ENCODE assay signal across 11 cellular contexts in genomic region chr1:66563094-66563800, GRCh38. TPM values are rescaled to one million over a fixed set of nuclear protein-coding genes. Genes with fewer than 3 reads are reported as not detected.
DNase-seq lines count a peak whose midpoint lies in the region; ATAC-seq and TF ChIP-seq lines count a peak whose summit lies in the region.
"Had no signal": no experiment of that assay in that cellular context is flagged by ENCODE, and none has a peak within 500 bp of the region (broad histone marks: within the 10 kb centered on the region; RNA-seq: fewer than 3 reads in every experiment).

No MANE protein-coding gene starts in this region.

- no peaks in the 10 kb centered on the region for H3K27me3 ChIP-seq in endodermal cell (ENCODE audit: control insufficient read depth, insufficient read depth, low read length, poor library complexity, severe bottlenecking)
- H3K27me3 ChIP-seq in lower lobe of right lung (ENCODE audit: low read depth): no peaks in the 10 kb centered on the region
- no peaks in the 10 kb centered on the region for H3K27me3 ChIP-seq in uterus
- H3K27me3 ChIP-seq in CD4-positive, alpha-beta memory T cell (ENCODE audit: insufficient read depth, low read length): no peaks in the 10 kb centered on the region

- H3K4me1 Mint-ChIP-seq in endodermal cell: peaks cover 17% of the 10 kb centered on the region
- H3K4me1 Mint-ChIP-seq in CD4-positive, alpha-beta memory T cell: no peaks in the 10 kb centered on the region

- TF ChIP-seq POLR2A in uterus (IDR thresholded peaks at IDR 0.05): no peak

- H3K4me1 ChIP-seq in endodermal cell (ENCODE audit: control insufficient read depth, insufficient read depth, low read length) (peaks cover 4% of the 10 kb centered on the region), lower lobe of right lung (peaks cover 15% of the 10 kb centered on the region), uterus (no peaks in the 10 kb centered on the region)
- H3K4me1 ChIP-seq in CD4-positive, alpha-beta memory T cell (ENCODE audit: insufficient read depth, low read length): no peaks in the 10 kb centered on the region

- no peak overlapping the region for H3K27ac ChIP-seq in endodermal cell (ENCODE audit: low read depth, low read length)
- peak overlapping the region; percentile 68 for H3K27ac ChIP-seq in lower lobe of right lung
- H3K27ac ChIP-seq in uterus: peak overlapping the region; percentile 59 to 74
- no peak overlapping the region for H3K27ac ChIP-seq in CD4-positive, alpha-beta memory T cell (ENCODE audit: low read depth, low read length)
- H3K27ac ChIP-seq: KMS-11 had no signal

- H3K27ac Mint-ChIP-seq in endodermal cell: peak overlapping the region; percentile 64
- H3K27ac Mint-ChIP-seq in CD4-positive, alpha-beta memory T cell: no peak overlapping the region

- H3K4me3 Mint-ChIP-seq in endodermal cell: no peak overlapping the region
- H3K4me3 Mint-ChIP-seq in CD4-positive, alpha-beta memory T cell: no peak overlapping the region

- peaks cover 4% of the 10 kb centered on the region for H3K27me3 Mint-ChIP-seq in endodermal cell (ENCODE audit: insufficient read depth)
- H3K27me3 Mint-ChIP-seq in CD4-positive, alpha-beta memory T cell: peaks cover 2 to 10% of the 10 kb centered on the region in 2 donors

- intact Hi-C loops in lower lobe of right lung (cut with DNase I): no loop called here
- intact Hi-C loops in uterus (cut with DNase I; ENCODE audit: low total_unique reads): no loop called here
- intact Hi-C loops in CD4-positive, alpha-beta memory T cell (cut with micrococcal nuclease): no loop called here

- DNase-seq in NCI-H460 (ENCODE audit: extremely low read depth, low read depth): peak; percentile 90
- peak; percentile 63 for DNase-seq in endodermal cell
- DNase-seq in lower lobe of right lung: no peak
- DNase-seq in uterus: peak; percentile 41 to 65
- no peak for DNase-seq in DMS53 treated with DMSO at 0.1 percent for 48 hours (lab: John Stamatoyannopoulos, UW; ENCODE audit: unreplicated experiment)
- DNase-seq in CD4-positive, alpha-beta memory T cell: no peak
- DNase-seq in DMS53 (lab: John Stamatoyannopoulos, UW): no peak
- no peak for DNase-seq in NCI-H2107 treated with DMSO at 0.1 percent for 48 hours (lab: John Stamatoyannopoulos, UW; ENCODE audit: unreplicated experiment)
- DNase-seq: occipital lobe, T-helper 9 cell had no signal

- no peak overlapping the region for H3K4me3 ChIP-seq in endodermal cell (ENCODE audit: low read length)
- H3K4me3 ChIP-seq in lower lobe of right lung: no peak overlapping the region
- H3K4me3 ChIP-seq in uterus: no peak overlapping the region
- no peak overlapping the region for H3K4me3 ChIP-seq in CD4-positive, alpha-beta memory T cell (ENCODE audit: low read length in 2 of 2)

- ATAC-seq in lower lobe of right lung: peak; percentile 57 to 69

- H3K36me3 ChIP-seq in endodermal cell (ENCODE audit: control insufficient read depth, insufficient read depth, low read length) (no peaks in the 10 kb centered on the region), lower lobe of right lung (no peaks in the 10 kb centered on the region), uterus (no peaks in the 10 kb centered on the region)
- H3K36me3 ChIP-seq in CD4-positive, alpha-beta memory T cell (ENCODE audit: insufficient read depth, low read length): no peaks in the 10 kb centered on the region

- H3K36me3 Mint-ChIP-seq in endodermal cell (ENCODE audit: low read depth): no peaks in the 10 kb centered on the region
- H3K36me3 Mint-ChIP-seq in CD4-positive, alpha-beta memory T cell: no peaks in the 10 kb centered on the region

- WGBS in endodermal cell (ENCODE audit: insufficient coverage in 1 of 2, insufficient read length in 1 of 2), 2 experiments: 73 to 81% methylated on average over 2 to 6 of the region's 6 CpGs

- no peak overlapping the region for H3K9ac ChIP-seq in endodermal cell (ENCODE audit: extremely low read depth, low read length, poor library complexity, severe bottlenecking)
- H3K9ac ChIP-seq: KMS-11 had no signal

- POLR2A ChIA-PET in CD4-positive, alpha-beta memory T cell (lab: Charles Lee; ENCODE audit: partially characterized antibody): no interaction called here

- H3K9me3 ChIP-seq in endodermal cell (ENCODE audit: control insufficient read depth, low read length): no peaks in the 10 kb centered on the region
- no peaks in the 10 kb centered on the region for H3K9me3 ChIP-seq in lower lobe of right lung
- no peaks in the 10 kb centered on the region for H3K9me3 ChIP-seq in uterus
- no peaks in the 10 kb centered on the region for H3K9me3 ChIP-seq in CD4-positive, alpha-beta memory T cell (ENCODE audit: control insufficient read depth in 1 of 2, low read length in 2 of 2)

- peaks cover 5% of the 10 kb centered on the region for H3K9me3 Mint-ChIP-seq in endodermal cell
- H3K9me3 Mint-ChIP-seq in CD4-positive, alpha-beta memory T cell: peaks cover 0 to 5% (median 3%) of the 10 kb centered on the region in 8 donors

- no peak for TF ChIP-seq CTCF in endodermal cell (conservative IDR thresholded peaks at IDR 0.05)
- TF ChIP-seq CTCF in lower lobe of right lung (IDR thresholded peaks at IDR 0.05): no peak
- no peak for TF ChIP-seq CTCF in uterus (IDR thresholded peaks at IDR 0.05)

- CTCF ChIA-PET in CD4-positive, alpha-beta memory T cell (lab: Charles Lee; ENCODE audit: partially characterized antibody): no interaction called here

RNA-seq across cellular contexts. Expression of gene SGIP1, which starts 29.3 kb away (rescaled TPM):
- total RNA-seq in NCI-H460 (2014; rRNA removed; shearing (Covaris generic)): 2.2 and 3.7 TPM in 2 replicates
- 0.21 and 0.37 TPM in 2 replicates for polyA plus RNA-seq in NCI-H460 (2014; cell fraction: nucleus; rRNA removed)
- total RNA-seq in endodermal cell (1 to 10 TPM; 3.8 to 9.4 TPM), lower lobe of right lung (12.4 TPM), uterus (10 to 100 TPM in 1 of 4 donors, 1 to 10 TPM in 3; 2.8 to 23.0 (median 6.4) TPM)
- 6.1 TPM for polyA plus RNA-seq in endodermal cell (2013, experiment 1 of 2)
- polyA plus RNA-seq in endodermal cell (2013, experiment 2 of 2): 5.3 TPM
- total RNA-seq in CD4-positive, alpha-beta memory T cell: not detected
- polyA plus RNA-seq in CD4-positive, alpha-beta memory T cell: not detected

Comparison
In these comparisons a context has a peak if more than half of its experiments do, and no peak if none do; other contexts are left out.
1. DNase-seq: peak in NCI-H460 (single experiment), endodermal cell (single experiment) and uterus (2 of 2); none in lower lobe of right lung (single experiment), DMS53 treated with DMSO at 0.1 percent for 48 hours (single experiment), CD4-positive, alpha-beta memory T cell (0 of 5), DMS53 (single experiment) and NCI-H2107 treated with DMSO at 0.1 percent for 48 hours (single experiment).
2. H3K27ac ChIP-seq: peak in lower lobe of right lung (single experiment) and uterus (2 of 2); none in endodermal cell (single experiment) and CD4-positive, alpha-beta memory T cell (single experiment).